13 cellular contexts compared by ENCODE assay signal in genomic region chr15:63917588-63918316, GRCh38.
DNase-seq lines count a peak whose midpoint lies in the region; ATAC-seq and TF ChIP-seq lines count a peak whose summit lies in the region.
"Had no signal": no experiment of that assay in that cellular context is flagged by ENCODE, and none has a peak within 500 bp of the region (broad histone marks: within the 10 kb centered on the region; RNA-seq: fewer than 3 reads in every experiment).

No MANE protein-coding gene starts in this region.

- H3K27ac Mint-ChIP-seq in nephron, result peak overlapping the region; percentile 57 to 78 (median 72)
- peak overlapping the region; percentile 49 for H3K27ac Mint-ChIP-seq in stimulated activated naive B cell treated with anti-CD40 and anti-IgM and Interleukin-4, amounts not matched to agents 10 μg/mL and 1 μg/mL and 100 μg/mL, for 72 hours

- 60 to 74% methylated on average over 1 to 4 of the region's 8 CpGs for WGBS in gastroesophageal sphincter (ENCODE audit: low coverage in 1 of 2), 2 donors

- H3K27me3 Mint-ChIP-seq in nephron (ENCODE audit: low read depth), result peaks cover 4% of the 10 kb centered on the region
- H3K27me3 Mint-ChIP-seq in stimulated activated naive B cell treated with anti-CD40 and anti-IgM and Interleukin-4, amounts not matched to agents 10 μg/mL and 1 μg/mL and 100 μg/mL, for 72 hours, result peaks cover 0 to 12% of the 10 kb centered on the region in 2 donors

- H3K4me1 Mint-ChIP-seq in nephron, result peaks cover 66% of the 10 kb centered on the region
- H3K4me1 Mint-ChIP-seq in stimulated activated naive B cell treated with anti-CD40 and anti-IgM and Interleukin-4, amounts not matched to agents 10 μg/mL and 1 μg/mL and 100 μg/mL, for 72 hours, result peaks cover 26 to 61% of the 10 kb centered on the region in 2 donors

- H3K36me3 ChIP-seq in gastroesophageal sphincter, result no peaks in the 10 kb centered on the region
- H3K36me3 ChIP-seq: HAP-1 had no signal

- no peak for TF ChIP-seq EP300 in gastroesophageal sphincter (IDR thresholded peaks at IDR 0.05)

- DNase-seq in DMS53 (lab: John Stamatoyannopoulos, UW) (peak; percentile 68), DMS53 treated with DMSO at 0.1 percent for 48 hours (lab: John Stamatoyannopoulos, UW; ENCODE audit: unreplicated experiment) (no peak), NCI-H526 treated with DMSO at 0.1 percent for 48 hours (lab: John Stamatoyannopoulos, UW) (no peak)
- no peak for DNase-seq in stimulated activated naive B cell treated with anti-CD40 and anti-IgM and Interleukin-4, amounts not matched to agents 10 μg/mL and 1 μg/mL and 100 μg/mL, for 72 hours
- DNase-seq in stimulated activated naive CD4-positive, alpha-beta T cell treated with Interleukin-2 at 50 U/mL for 16 hours (lab: John Stamatoyannopoulos, UW), result no peak
- DNase-seq: C1 segment of cervical spinal cord, NCI-H1417 treated with DMSO at 0.1 percent for 48 hours, NCI-H226 had no signal

- H3K27ac ChIP-seq in gastroesophageal sphincter, result no peak overlapping the region
- H3K27ac ChIP-seq: 22Rv1 had no signal

- no peaks in the 10 kb centered on the region for H3K27me3 ChIP-seq in gastroesophageal sphincter

- no peak overlapping the region for H3K4me3 ChIP-seq in gastroesophageal sphincter
- H3K4me3 ChIP-seq: HAP-1 had no signal

- peak; percentile 43 for ATAC-seq in gastroesophageal sphincter
- no peak for ATAC-seq in stimulated activated naive B cell treated with anti-CD40 and anti-IgM and Interleukin-4, amounts not matched to agents 10 μg/mL and 1 μg/mL and 100 μg/mL, for 72 hours (replicated peaks)
- no peak for ATAC-seq in HG03460 (IDR thresholded peaks at IDR 0.05; ENCODE audit: unreplicated experiment)

- TF ChIP-seq CTCF in gastroesophageal sphincter (IDR thresholded peaks at IDR 0.05) (no peak), nephron (IDR thresholded peaks at IDR 0.05; ENCODE audit: unreplicated experiment in 3 of 3) (no peak)

- no peaks in the 10 kb centered on the region for H3K4me1 ChIP-seq in gastroesophageal sphincter
- H3K4me1 ChIP-seq: HAP-1 had no signal

- no peaks in the 10 kb centered on the region for H3K9me3 Mint-ChIP-seq in nephron
- H3K9me3 Mint-ChIP-seq in stimulated activated naive B cell treated with anti-CD40 and anti-IgM and Interleukin-4, amounts not matched to agents 10 μg/mL and 1 μg/mL and 100 μg/mL, for 72 hours, result no peaks in the 10 kb centered on the region

- H3K9me3 ChIP-seq in gastroesophageal sphincter, result no peaks in the 10 kb centered on the region
- H3K9me3 ChIP-seq: HAP-1 had no signal

- H3K4me3 Mint-ChIP-seq in nephron, result peak overlapping the region in 1 of 3 experiments; percentile 16
- H3K4me3 Mint-ChIP-seq in stimulated activated naive B cell treated with anti-CD40 and anti-IgM and Interleukin-4, amounts not matched to agents 10 μg/mL and 1 μg/mL and 100 μg/mL, for 72 hours, result no peak overlapping the region

- H3K36me3 Mint-ChIP-seq in nephron (ENCODE audit: low read depth), result no peaks in the 10 kb centered on the region
- H3K36me3 Mint-ChIP-seq in stimulated activated naive B cell treated with anti-CD40 and anti-IgM and Interleukin-4, amounts not matched to agents 10 μg/mL and 1 μg/mL and 100 μg/mL, for 72 hours, result no peaks in the 10 kb centered on the region

- TF ChIP-seq POLR2A in gastroesophageal sphincter (IDR thresholded peaks at IDR 0.05), result no peak
